ENCODE assay signal across 29 cellular contexts in the genomic region with DNA sequence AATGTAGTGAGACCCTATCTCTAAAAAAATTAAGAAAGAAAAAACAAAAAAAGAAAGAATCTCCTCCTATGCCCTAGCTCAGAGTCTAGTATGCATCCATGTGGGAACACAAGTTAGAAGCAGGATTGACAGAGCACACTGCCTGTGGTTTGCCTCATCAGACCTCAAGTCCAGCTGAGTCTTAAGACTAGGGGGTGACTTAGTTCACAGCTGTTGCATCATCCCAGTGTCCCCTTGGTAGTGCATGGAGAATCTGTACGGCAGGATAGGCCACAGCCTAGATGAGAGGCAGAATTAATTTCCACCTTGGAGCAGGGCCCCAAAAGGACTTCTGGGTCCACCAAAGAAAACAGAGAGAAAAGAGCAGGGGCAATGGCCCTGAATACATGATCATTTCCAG. TPM values are rescaled to one million over a fixed set of nuclear protein-coding genes. Genes with fewer than 3 reads are reported as not detected.
"Had no signal": no experiment of that assay in that cellular context is flagged by ENCODE, and none has a peak within 500 bp of the region (broad histone marks: within the 10 kb centered on the region; RNA-seq: fewer than 3 reads in every experiment).

No MANE protein-coding gene starts in this region.

- H3K4me3 ChIP-seq: dorsolateral prefrontal cortex, heart left ventricle, lung, prostate gland, sigmoid colon, stomach, thoracic aorta, transverse colon had no signal

- H2AFZ ChIP-seq: parathyroid adenoma had no signal

- H3K79me2 ChIP-seq: parathyroid adenoma had no signal

- H3K27ac ChIP-seq: heart left ventricle, parathyroid adenoma, prostate gland, sigmoid colon, stomach, thoracic aorta, transverse colon had no signal

- FAIRE-seq: frontal cortex, small intestine had no signal

- H3K9me3 Mint-ChIP-seq: naive B cell, nephron had no signal

- H3K36me3 Mint-ChIP-seq: naive B cell had no signal

- H3K4me3 Mint-ChIP-seq: naive B cell, nephron had no signal

- H3K4me1 Mint-ChIP-seq: nephron had no signal

- DNase-seq: cortex of kidney; dorsolateral prefrontal cortex; effector CD8-positive, alpha-beta T cell; heart left ventricle; hippocampal formation; left colon; left ventricle myocardium superior; mesenchymal stem cell; midbrain; naive B cell; retina; sigmoid colon; small intestine; stimulated activated CD4-positive, alpha-beta T cell treated with anti-CD3 and anti-CD28 coated beads, Interleukin-12 subunit alpha, Interleukin-12 subunit beta, amount 100 ng/mL, for 4 hours; stimulated activated naive CD4-positive, alpha-beta T cell; stomach; substantia nigra; transverse colon had no signal

- H3K9me3 ChIP-seq: prostate gland, sigmoid colon, stomach, thoracic aorta, transverse colon had no signal

- H3K27ac Mint-ChIP-seq: naive B cell, nephron had no signal

- H3K4me1 ChIP-seq: parathyroid adenoma, prostate gland, sigmoid colon, transverse colon had no signal

- H3K9ac ChIP-seq: parathyroid adenoma had no signal

- ATAC-seq: heart left ventricle, left colon, left ventricle myocardium superior had no signal

- H3K36me3 ChIP-seq: heart left ventricle, prostate gland, sigmoid colon, stomach, thoracic aorta, transverse colon had no signal

RNA-seq across cellular contexts. Expression of a gene that starts 13.7 kb away (rescaled TPM):
- total RNA-seq: frontal cortex, glomerular endothelial cell, kidney epithelial cell, left ventricle myocardium superior, sigmoid colon, thoracic aorta had no signal

RNA-seq across cellular contexts. Expression of a gene that starts 53.1 kb away (rescaled TPM):
- total RNA-seq: glomerular endothelial cell, heart left ventricle, kidney epithelial cell, left ventricle myocardium superior, omental fat pad, sigmoid colon, thoracic aorta, ureter had no signal
- polyA plus RNA-seq: esophagus, heart left ventricle had no signal
